Comparison of ENCODE assay signal across 9 cellular contexts in genomic region chr4:116599859-116600258, GRCh38.
DNase-seq lines count a peak whose midpoint lies in the region; ATAC-seq and TF ChIP-seq lines count a peak whose summit lies in the region.
"Had no signal": no experiment of that assay in that cellular context is flagged by ENCODE, and none has a peak within 500 bp of the region (broad histone marks: within the 10 kb centered on the region; RNA-seq: fewer than 3 reads in every experiment).

No MANE protein-coding gene starts in this region.

- H3K4me3 ChIP-seq in BE2C (ENCODE audit: low read depth, low read length), result no peak overlapping the region
- H3K4me3 ChIP-seq in GM12864 (ENCODE audit: low read depth, low read length), result no peak overlapping the region
- no peak overlapping the region for H3K4me3 ChIP-seq in Jurkat, Clone E6-1 (ENCODE audit: low read length)
- no peak overlapping the region for H3K4me3 ChIP-seq in iPS DF 6.9 (ENCODE audit: low read length)

- H3K4me1 ChIP-seq in BE2C, result no peaks in the 10 kb centered on the region
- no peaks in the 10 kb centered on the region for H3K4me1 ChIP-seq in iPS DF 6.9 (ENCODE audit: control insufficient read depth, insufficient read depth, low read length)

- H3K27ac ChIP-seq in iPS DF 6.9 (ENCODE audit: low read length), result no peak overlapping the region

- no peak overlapping the region for H3K4me3 Mint-ChIP-seq in endothelial cell (ENCODE audit: unreplicated experiment)
- H3K4me3 Mint-ChIP-seq: CD14-positive monocyte had no signal

- ATAC-seq in HG02885 (IDR thresholded peaks at IDR 0.05; ENCODE audit: poor library complexity, unreplicated experiment) (no peak), HG02642 (IDR thresholded peaks at IDR 0.05; ENCODE audit: poor library complexity, unreplicated experiment) (no peak)

- H3K9me3 ChIP-seq in BE2C, result no peaks in the 10 kb centered on the region
- H3K9me3 ChIP-seq in iPS DF 6.9 (ENCODE audit: control insufficient read depth, insufficient read depth, low read length), result no peaks in the 10 kb centered on the region

- TF ChIP-seq CTCF in BE2C (IDR thresholded peaks at IDR 0.05; ENCODE audit: low read depth, low read length) (peak; percentile 42), GM12864 (IDR thresholded peaks at IDR 0.05; ENCODE audit: low read depth, low read length, missing control alignments) (peak; percentile 52), endothelial cell (IDR thresholded peaks at IDR 0.05; ENCODE audit: unreplicated experiment) (no peak)

- no peaks in the 10 kb centered on the region for H3K4me1 Mint-ChIP-seq in endothelial cell (ENCODE audit: unreplicated experiment)
- H3K4me1 Mint-ChIP-seq: CD14-positive monocyte had no signal

- WGBS in iPS DF 6.9 (ENCODE audit: insufficient coverage, insufficient read length), result no CpG with 5 or more reads among the region's 11 CpGs

- DNase-seq in BE2C (peak; percentile 46), GM12864 (ENCODE audit: low read depth) (no peak), iPS DF 6.9 (ENCODE audit: low read depth, low spot score) (peak; percentile 18), NCI-H748 treated with DMSO at 0.1 percent for 48 hours (lab: John Stamatoyannopoulos, UW) (no peak), endothelial cell (ENCODE audit: low spot score) (no peak)
- DNase-seq in Jurkat, Clone E6-1 (ENCODE audit: low read depth, low spot score), result peak; percentile 1

- no peaks in the 10 kb centered on the region for H3K9me3 Mint-ChIP-seq in endothelial cell (ENCODE audit: unreplicated experiment)

- no peaks in the 10 kb centered on the region for H3K36me3 Mint-ChIP-seq in endothelial cell (ENCODE audit: low read depth, unreplicated experiment)
- H3K36me3 Mint-ChIP-seq: CD14-positive monocyte had no signal

- H3K27ac Mint-ChIP-seq in endothelial cell (ENCODE audit: unreplicated experiment), result no peak overlapping the region
- H3K27ac Mint-ChIP-seq: CD14-positive monocyte had no signal

- no peaks in the 10 kb centered on the region for H3K27me3 Mint-ChIP-seq in endothelial cell (ENCODE audit: unreplicated experiment)

- H3K27me3 ChIP-seq in BE2C (no peaks in the 10 kb centered on the region), iPS DF 6.9 (ENCODE audit: control insufficient read depth, insufficient read depth, low read length) (no peaks in the 10 kb centered on the region)

- H3K36me3 ChIP-seq in BE2C (no peaks in the 10 kb centered on the region), iPS DF 6.9 (ENCODE audit: control insufficient read depth, insufficient read depth, low read length) (no peaks in the 10 kb centered on the region)

Comparison
In these comparisons a context has a peak if more than half of its experiments do, and no peak if none do; other contexts are left out.
1. DNase-seq: peak in BE2C (single experiment), Jurkat, Clone E6-1 (single experiment) and iPS DF 6.9 (single experiment); none in GM12864 (single experiment), NCI-H748 treated with DMSO at 0.1 percent for 48 hours (single experiment) and endothelial cell (single experiment).